8 cellular contexts compared by ENCODE assay signal in the genomic region with DNA sequence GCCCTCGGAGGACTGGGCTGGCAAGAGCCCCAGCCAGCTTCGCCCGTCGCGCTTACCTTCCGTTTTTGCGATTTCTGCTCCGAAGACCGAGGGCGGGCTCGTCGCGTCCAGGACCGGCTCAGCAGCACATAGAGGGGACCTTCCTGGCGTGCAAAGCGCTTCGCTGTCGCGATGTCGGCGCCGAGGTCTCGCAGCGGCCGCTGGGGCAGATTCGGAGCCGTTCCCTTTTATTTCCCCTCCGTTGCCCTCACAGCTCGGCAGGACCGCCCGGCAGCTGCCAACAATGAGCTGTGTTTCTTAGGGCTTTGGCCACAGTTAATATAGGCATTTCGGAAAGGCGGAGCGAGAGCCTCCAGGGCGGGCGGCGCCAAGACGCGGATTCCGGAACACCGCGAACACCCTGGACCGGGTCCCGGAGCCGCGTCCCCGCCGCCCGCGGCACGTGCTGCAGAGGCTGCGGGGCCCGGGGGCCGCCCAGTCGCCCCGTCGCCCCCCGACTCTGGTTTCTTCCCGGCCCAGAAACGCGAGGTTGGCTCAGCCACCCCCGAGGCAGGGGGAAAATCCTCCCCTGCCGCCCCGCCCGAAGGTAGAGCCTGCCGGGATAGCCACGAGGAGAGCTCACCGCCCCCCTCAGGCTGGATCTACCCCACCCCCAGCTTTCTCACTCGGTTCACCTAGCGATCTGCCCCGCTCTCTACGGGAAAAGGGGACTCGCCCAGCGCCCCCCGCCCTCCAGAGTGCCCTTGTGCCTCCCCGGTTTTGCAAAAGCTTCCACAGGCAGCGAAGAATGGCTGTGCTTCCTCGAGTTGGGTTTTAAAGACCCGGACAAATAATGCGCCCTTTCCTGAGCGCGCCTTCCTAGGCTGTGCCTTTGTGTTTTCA. TPM values are rescaled to one million over a fixed set of nuclear protein-coding genes. Genes with fewer than 3 reads are reported as not detected.
A peak's percentile ranks its signal among the peaks of the same experiment; 100 is the strongest.
DNase-seq lines count a peak whose midpoint lies in the region; ATAC-seq and TF ChIP-seq lines count a peak whose summit lies in the region.

CITED2 (minus strand) TSS at position 292 of the 882 bp plus-strand sequence. CDS start 704 bp downstream, outside the sequence.

- H3K4me3 Mint-ChIP-seq in osteocyte (ENCODE audit: unreplicated experiment), result peak within 1 kb of the TSS; percentile 93

- DNase-seq in NCI-H1048 (lab: John Stamatoyannopoulos, UW), result peak; percentile 81
- peak; percentile 83 for DNase-seq in SKM-1 (lab: John Stamatoyannopoulos, UW; ENCODE audit: unreplicated experiment)
- peak; percentile 87 to 96 for DNase-seq in activated naive CD4-positive, alpha-beta T cell treated with anti-CD3 and anti-CD28 coated beads, Interleukin-2, amount 50 U/mL, for 72 hours (ENCODE audit: low spot score in 2 of 2)
- DNase-seq in glomerular visceral epithelial cell (ENCODE audit: extremely low spot score), result peak; percentile 98
- DNase-seq in osteocyte (ENCODE audit: extremely low spot score, unreplicated experiment), result peak; percentile 98
- peak; percentile 83 for DNase-seq in thoracic aorta (ENCODE audit: low spot score)

- no peaks in the 10 kb centered on the region for H3K27me3 Mint-ChIP-seq in osteocyte (ENCODE audit: unreplicated experiment)

- no peaks in the 10 kb centered on the region for H3K9me3 ChIP-seq in thoracic aorta

- peak; percentile 62 for ATAC-seq in HG02571 (IDR thresholded peaks at IDR 0.05; ENCODE audit: unreplicated experiment)
- ATAC-seq in activated naive CD4-positive, alpha-beta T cell treated with anti-CD3 and anti-CD28 coated beads, Interleukin-2, amount 50 U/mL, for 72 hours, result peak; percentile 63 to 73
- ATAC-seq in thoracic aorta (ENCODE audit: insufficient number of reproducible peaks, low FRiP score, low read depth), result peak; percentile 61

- peak within 1 kb of the TSS; percentile 89 for H3K27ac ChIP-seq in thoracic aorta

- peaks cover 33% of the 10 kb centered on the region for H3K4me1 Mint-ChIP-seq in osteocyte (ENCODE audit: unreplicated experiment)

- H3K4me3 ChIP-seq in GM08714 (ENCODE audit: low read length), result peak within 1 kb of the TSS; percentile 79
- H3K4me3 ChIP-seq in thoracic aorta, result peak within 1 kb of the TSS; percentile 96

- no peaks in the 10 kb centered on the region for H3K9me3 Mint-ChIP-seq in activated naive CD4-positive, alpha-beta T cell treated with anti-CD3 and anti-CD28 coated beads, Interleukin-2, amount 50 U/mL, for 72 hours
- no peaks in the 10 kb centered on the region for H3K9me3 Mint-ChIP-seq in osteocyte (ENCODE audit: unreplicated experiment)

- TF ChIP-seq CTCF in osteocyte (IDR thresholded peaks at IDR 0.05), result peak; percentile 32
- TF ChIP-seq CTCF in thoracic aorta (IDR thresholded peaks at IDR 0.05), result peak; percentile 20

- H3K27ac Mint-ChIP-seq in activated naive CD4-positive, alpha-beta T cell treated with anti-CD3 and anti-CD28 coated beads, Interleukin-2, amount 50 U/mL, for 72 hours, result peak within 1 kb of the TSS; percentile 93 to 100
- H3K27ac Mint-ChIP-seq in osteocyte (ENCODE audit: unreplicated experiment), result peak within 1 kb of the TSS; percentile 99

- no peaks in the 10 kb centered on the region for H3K27me3 ChIP-seq in thoracic aorta (replicated peaks; ENCODE audit: insufficient read depth)

- H3K36me3 ChIP-seq in thoracic aorta, result no peaks in the 10 kb centered on the region

- H3K36me3 Mint-ChIP-seq in activated naive CD4-positive, alpha-beta T cell treated with anti-CD3 and anti-CD28 coated beads, Interleukin-2, amount 50 U/mL, for 72 hours, result peaks cover 18 to 28% of the 10 kb centered on the region in 2 donors
- H3K36me3 Mint-ChIP-seq in osteocyte (ENCODE audit: unreplicated experiment), result peaks cover 35% of the 10 kb centered on the region

- peaks cover 16 to 34% of the 10 kb centered on the region in 2 donors for H3K4me1 ChIP-seq in thoracic aorta (ENCODE audit: control insufficient read depth in 1 of 2, low read depth in 2 of 2)

RNA-seq across cellular contexts. Expression of gene CITED2, which starts in this region (rescaled TPM):
- 10 to 100 TPM; 14.5 to 40.3 TPM for total RNA-seq in activated naive CD4-positive, alpha-beta T cell treated with anti-CD3 and anti-CD28 coated beads, Interleukin-2, amount 50 U/mL, for 72 hours
- total RNA-seq in osteocyte (417 and 421 TPM in 2 replicates), thoracic aorta (10 to 100 TPM; 43.5 to 62.7 TPM)

Comparison
In these comparisons a context has a peak if more than half of its experiments do, and no peak if none do; other contexts are left out.
1. Peak in every context shown above with its lines: DNase-seq, ATAC-seq, H3K4me3 ChIP-seq and H3K27ac ChIP-seq.